ENCODE assay signal across 31 cellular contexts in genomic region chr9:123713282-123713681, GRCh38.
"Had no signal": no experiment of that assay in that cellular context is flagged by ENCODE, and none has a peak within 500 bp of the region (broad histone marks: within the 10 kb centered on the region; RNA-seq: fewer than 3 reads in every experiment).

No MANE protein-coding gene starts in this region.

- H3K36me3 ChIP-seq: adrenal gland, brain microvascular endothelial cell, breast epithelium had no signal

- H3K27me3 ChIP-seq: adrenal gland, body of pancreas, brain microvascular endothelial cell, breast epithelium had no signal

- H3K4me3 ChIP-seq: adrenal gland, body of pancreas, breast epithelium, coronary artery had no signal

- H3K4me1 ChIP-seq: adrenal gland, body of pancreas, breast epithelium had no signal

- H3K9me3 ChIP-seq: adrenal gland, body of pancreas, breast epithelium had no signal

- H3K27ac ChIP-seq: adrenal gland, body of pancreas, brain microvascular endothelial cell, breast epithelium, coronary artery, VCaP had no signal

- DNase-seq: activated B cell treated with CpG ODN at 0.5 μM for 24 hours; activated CD4-positive, alpha-beta memory T cell treated with anti-CD3 and anti-CD28 coated beads for 36 hours; activated CD4-positive, alpha-beta T cell treated with anti-CD3 and anti-CD28 coated beads for 4 hours; activated CD4-positive, alpha-beta T cell treated with anti-CD3 and anti-CD28 coated beads, Interleukin-2, amount 10 ng/mL, durations not matched to agents 24 days and 14 days; activated CD4-positive, alpha-beta T cell treated with anti-CD3 and anti-CD28 coated beads, Interleukin-2, amount 50 U/mL, for 1 hour; activated CD4-positive, alpha-beta T cell treated with anti-CD3 and anti-CD28 coated beads, Interleukin-2, amount 50 U/mL, for 4 hours; activated CD4-positive, CD25-positive, alpha-beta regulatory T cell treated with anti-CD3 and anti-CD28 coated beads, Interleukin-2, amount 50 U/mL, for 72 hours; activated CD8-positive, alpha-beta memory T cell treated with anti-CD3 and anti-CD28 coated beads, Interleukin-2, amount 50 U/mL, for 4 hours; activated CD8-positive, alpha-beta T cell treated with anti-CD3 and anti-CD28 coated beads for 36 hours; activated effector memory CD4-positive, alpha-beta T cell treated with anti-CD3 and anti-CD28 coated beads, Interleukin-2, amount 50 U/mL, for 16 hours; activated gamma-delta T cell treated with Interleukin-2 at 50 U/mL for 16 hours; activated naive CD4-positive, alpha-beta T cell; activated naive CD4-positive, alpha-beta T cell treated with anti-CD3 and anti-CD28 coated beads for 36 hours; activated naive CD4-positive, alpha-beta T cell treated with anti-CD3 and anti-CD28 coated beads, Interleukin-2, amount 50 U/mL, for 16 hours; activated naive CD8-positive, alpha-beta T cell treated with anti-CD3 and anti-CD28 coated beads for 36 hours; activated T-cell treated with anti-CD3 and anti-CD28 coated beads for 4 hours; activated T-cell treated with anti-CD3 and anti-CD28 coated beads, Interleukin-2, amount 50 U/mL, for 1 hour; activated T-cell treated with anti-CD3 and anti-CD28 coated beads, Interleukin-2, amount 50 U/mL, for 4 hours; activated T-cell treated with anti-CD3 and anti-CD28 coated beads, Interleukin-2, amount 50 U/mL, for 72 hours; adrenal gland; amniotic stem cell; aorta; body of pancreas; brain microvascular endothelial cell; central memory CD4-positive, alpha-beta T cell; T-helper 9 cell had no signal

- ATAC-seq: activated CD8-positive, alpha-beta T cell treated with anti-CD3 and anti-CD28 coated beads for 36 hours; activated naive CD4-positive, alpha-beta T cell treated with anti-CD3 and anti-CD28 coated beads, Interleukin-2, amount 50 U/mL, for 72 hours; activated T-cell treated with anti-CD3 and anti-CD28 coated beads, Interleukin-2, amount 50 U/mL, for 4 hours; activated T-cell treated with anti-CD3 and anti-CD28 coated beads, Interleukin-2, amount 50 U/mL, for 72 hours; activated T-helper 17 cell treated with anti-CD3 and anti-CD28 coated beads, Interleukin-2, amount 50 U/mL, for 72 hours; body of pancreas had no signal
